In the genomic region with DNA sequence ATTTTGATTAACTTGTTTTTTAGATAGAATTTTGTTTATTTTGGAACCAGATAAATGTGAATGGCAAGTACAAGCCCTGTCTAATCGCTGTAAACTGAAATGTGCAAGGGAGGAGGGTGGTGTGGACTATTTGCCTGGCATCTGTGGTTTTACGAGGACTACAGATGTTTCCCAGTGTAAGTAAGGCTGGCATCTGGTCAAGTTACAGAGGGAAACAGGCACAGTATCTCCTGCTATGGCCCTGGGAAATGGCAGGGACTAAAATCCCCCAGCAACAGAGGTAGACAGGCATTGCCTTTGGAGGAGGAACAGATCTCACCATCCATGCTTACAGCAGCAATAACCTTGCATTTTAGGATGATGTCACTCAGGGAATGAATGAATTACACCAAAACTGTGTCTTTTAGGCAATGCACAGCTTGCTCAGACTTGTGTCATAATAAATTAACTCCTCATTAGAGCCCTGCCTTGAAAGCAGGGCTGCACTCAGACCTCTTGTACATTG, we compare ENCODE assay signal across 8 cellular contexts.
DNase-seq lines count a peak whose midpoint lies in the region; ATAC-seq, FAIRE-seq and TF ChIP-seq lines count a peak whose summit lies in the region.

No MANE protein-coding gene starts in this region.

- no peaks in the 10 kb centered on the region for H3K9me3 Mint-ChIP-seq in natural killer cell treated with Interleukin-12 subunit alpha and Interleukin-12 subunit beta and Interleukin-15 and Interleukin-18, amount 100 ng/mL, for 72 hours

- peaks cover 50 to 94% (median 84%) of the 10 kb centered on the region in 3 donors for H3K4me1 ChIP-seq in esophagus squamous epithelium
- H3K4me1 ChIP-seq in psoas muscle: peaks cover 48% of the 10 kb centered on the region

- FAIRE-seq in frontal cortex (lab: Jason Lieb, UNC): no peak

- no peak for TF ChIP-seq POLR2A in esophagus squamous epithelium (IDR thresholded peaks at IDR 0.05)

- H3K4me3 ChIP-seq in esophagus squamous epithelium (no peak overlapping the region), psoas muscle (no peak overlapping the region)

- H3K27ac ChIP-seq in esophagus squamous epithelium (peak overlapping the region; percentile 72 to 92 (median 82)), psoas muscle (peak overlapping the region; percentile 62)

- no peaks in the 10 kb centered on the region for H3K27me3 Mint-ChIP-seq in natural killer cell treated with Interleukin-12 subunit alpha and Interleukin-12 subunit beta and Interleukin-15 and Interleukin-18, amount 100 ng/mL, for 72 hours

- no peaks in the 10 kb centered on the region for H3K36me3 Mint-ChIP-seq in natural killer cell treated with Interleukin-12 subunit alpha and Interleukin-12 subunit beta and Interleukin-15 and Interleukin-18, amount 100 ng/mL, for 72 hours

- H3K9me3 ChIP-seq in esophagus squamous epithelium (no peaks in the 10 kb centered on the region), psoas muscle (no peaks in the 10 kb centered on the region)

- no peak for TF ChIP-seq CTCF in esophagus squamous epithelium (IDR thresholded peaks at IDR 0.05)
- TF ChIP-seq CTCF in psoas muscle (IDR thresholded peaks at IDR 0.05): no peak

- WGBS in esophagus squamous epithelium, 2 donors: 26 to 27% methylated on average over 2 of the region's 2 CpGs
- 35 to 44% (median 36%) methylated on average over 2 of the region's 2 CpGs for WGBS in psoas muscle, 3 donors

- H3K27me3 ChIP-seq in esophagus squamous epithelium (no peaks in the 10 kb centered on the region), psoas muscle (ENCODE audit: insufficient read depth in 3 of 3, low read length in 2 of 3) (no peaks in the 10 kb centered on the region)

- H3K27ac Mint-ChIP-seq in natural killer cell treated with Interleukin-12 subunit alpha and Interleukin-12 subunit beta and Interleukin-15 and Interleukin-18, amount 100 ng/mL, for 72 hours: no peak overlapping the region

- H3K4me1 Mint-ChIP-seq in natural killer cell treated with Interleukin-12 subunit alpha and Interleukin-12 subunit beta and Interleukin-15 and Interleukin-18, amount 100 ng/mL, for 72 hours (ENCODE audit: low read depth in 2 of 2): peaks cover 11 to 18% of the 10 kb centered on the region in 2 donors

- peak; percentile 45 for DNase-seq in GDM1 (lab: John Stamatoyannopoulos, UW)
- peak; percentile 88 to 93 for DNase-seq in NCI-H524 (lab: John Stamatoyannopoulos, UW)
- no peak for DNase-seq in esophagus squamous epithelium (lab: John Stamatoyannopoulos, UW)
- DNase-seq in psoas muscle: no peak
- no peak for DNase-seq in frontal cortex (ENCODE audit: low spot score in 2 of 2)
- DNase-seq in natural killer cell treated with Interleukin-12 subunit alpha and Interleukin-12 subunit beta and Interleukin-15 and Interleukin-18, amount 100 ng/mL, for 72 hours (ENCODE audit: low spot score): no peak
- no peak for DNase-seq in 8988T

- intact Hi-C loops in esophagus squamous epithelium (cut with DNase I): no loop called here
- intact Hi-C loops in psoas muscle (cut with DNase I): no loop called here

- H3K4me3 Mint-ChIP-seq in natural killer cell treated with Interleukin-12 subunit alpha and Interleukin-12 subunit beta and Interleukin-15 and Interleukin-18, amount 100 ng/mL, for 72 hours: no peak overlapping the region

- H3K36me3 ChIP-seq in esophagus squamous epithelium (peaks cover 0 to 28% (median 0%) of the 10 kb centered on the region in 3 donors), psoas muscle (ENCODE audit: insufficient read depth in 1 of 2, low read depth in 1 of 2) (no peaks in the 10 kb centered on the region)

- ATAC-seq in psoas muscle (peak in 1 of 4 donors; percentile 29), HG03025 (IDR thresholded peaks at IDR 0.05; ENCODE audit: low FRiP score, unreplicated experiment) (no peak)
- ATAC-seq in natural killer cell treated with Interleukin-12 subunit alpha and Interleukin-12 subunit beta and Interleukin-15 and Interleukin-18, amount 100 ng/mL, for 72 hours: no peak

Comparison
In these comparisons a context has a peak if more than half of its experiments do, and no peak if none do; other contexts are left out.
1. DNase-seq: peak in GDM1 (single experiment) and NCI-H524 (2 of 2); none in esophagus squamous epithelium (single experiment), psoas muscle (0 of 2), frontal cortex (0 of 2), natural killer cell treated with Interleukin-12 subunit alpha and Interleukin-12 subunit beta and Interleukin-15 and Interleukin-18, amount 100 ng/mL, for 72 hours (single experiment) and 8988T (single experiment).